In the genomic region with DNA sequence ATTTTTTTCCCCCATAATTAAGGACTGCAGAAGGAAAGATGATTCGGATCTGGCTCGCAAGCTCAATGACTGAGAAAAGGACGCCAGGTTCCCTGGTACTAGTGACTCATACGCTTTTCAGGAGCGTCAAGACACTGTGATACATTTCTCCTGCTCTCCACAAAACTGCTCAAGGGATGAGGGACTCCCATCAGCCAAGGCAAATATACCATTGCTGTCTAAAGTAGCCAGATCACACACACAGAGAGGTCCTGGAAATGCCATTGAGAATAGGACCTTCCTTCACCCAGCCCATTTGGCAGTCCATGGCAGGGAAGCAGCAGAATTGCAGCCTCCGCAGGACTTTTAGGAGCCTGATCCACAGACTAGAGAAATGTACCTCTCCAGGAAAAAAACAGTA, we compare ENCODE assay signal across 10 cellular contexts.
DNase-seq lines count a peak whose midpoint lies in the region; ATAC-seq lines count a peak whose summit lies in the region.
"Had no signal": no experiment of that assay in that cellular context is flagged by ENCODE, and none has a peak within 500 bp of the region (broad histone marks: within the 10 kb centered on the region; RNA-seq: fewer than 3 reads in every experiment).

No MANE protein-coding gene starts in this region.

- H3K27me3 ChIP-seq in layer of hippocampus (ENCODE audit: control insufficient read depth, insufficient read depth, low read length): no peaks in the 10 kb centered on the region

- ATAC-seq in GM18502 (IDR thresholded peaks at IDR 0.05; ENCODE audit: poor library complexity, unreplicated experiment): no peak

- H3K27ac ChIP-seq in caudate nucleus (ENCODE audit: low read depth, low read length): peak overlapping the region; percentile 84
- H3K27ac ChIP-seq in layer of hippocampus (ENCODE audit: low read depth, low read length): peak overlapping the region; percentile 56
- H3K27ac ChIP-seq in temporal lobe (ENCODE audit: low read depth, low read length): peak overlapping the region; percentile 77

- peak; percentile 25 for DNase-seq in HT1080 (ENCODE audit: low read depth)
- DNase-seq in caudate nucleus (lab: John Stamatoyannopoulos, UW): no peak
- DNase-seq in iPS-NIHi11 (ENCODE audit: low spot score): no peak
- DNase-seq in GF-D8 (lab: John Stamatoyannopoulos, UW): no peak
- no peak for DNase-seq in DMS79 (lab: John Stamatoyannopoulos, UW)
- DNase-seq: activated naive CD4-positive, alpha-beta T cell treated with anti-CD3 and anti-CD28 coated beads, Interleukin-2, amount 50 U/mL, for 16 hours; NCI-H345 had no signal
